ENCODE assay signal across 24 cellular contexts in the genomic region with DNA sequence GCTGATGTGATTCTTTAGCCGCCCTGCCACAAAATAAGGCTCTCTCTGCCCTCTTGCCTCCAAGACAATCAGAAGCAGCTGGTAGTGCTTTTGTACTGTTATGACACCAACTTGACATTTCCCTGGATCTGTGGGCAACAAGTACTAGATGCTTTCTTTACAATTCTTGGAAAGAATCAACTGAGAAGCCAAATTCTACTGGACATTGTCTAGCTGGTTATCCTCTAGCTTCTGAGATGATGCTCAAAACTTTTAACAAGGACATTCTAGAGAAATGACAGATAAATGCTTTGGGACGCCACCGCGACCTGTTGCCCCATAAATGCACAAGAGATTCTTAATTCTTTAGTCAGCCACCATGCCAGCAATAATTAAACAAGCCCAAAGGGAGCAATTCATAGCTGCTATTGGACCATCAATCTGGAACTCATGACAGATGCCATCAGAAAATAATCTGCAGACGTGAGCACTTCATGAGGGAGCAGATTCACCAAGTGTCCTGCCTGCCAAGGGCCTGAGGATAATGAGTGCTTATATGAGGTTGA. TPM values are rescaled to one million over a fixed set of nuclear protein-coding genes. Genes with fewer than 3 reads are reported as not detected.
DNase-seq lines count a peak whose midpoint lies in the region; ATAC-seq and TF ChIP-seq lines count a peak whose summit lies in the region.
"Had no signal": no experiment of that assay in that cellular context is flagged by ENCODE, and none has a peak within 500 bp of the region (broad histone marks: within the 10 kb centered on the region; RNA-seq: fewer than 3 reads in every experiment).

No MANE protein-coding gene starts in this region.

- peaks cover 93% of the 10 kb centered on the region for H3K79me2 ChIP-seq in GM23338 (replicated peaks; ENCODE audit: insufficient read depth)
- H3K79me2 ChIP-seq: parathyroid adenoma had no signal

- no peak overlapping the region for H3K27ac ChIP-seq in BLaER1 treated with 17β-estradiol and CSF1 and Interleukin-3, amounts not matched to agents 10 nM and 100 nM
- H3K27ac ChIP-seq in GM23338 (ENCODE audit: low read depth): peak overlapping the region; percentile 56; the same call in 1 of the 2 replicates
- H3K27ac ChIP-seq: neural progenitor cell, parathyroid adenoma, skin epidermis, VCaP had no signal

- H3K36me3 ChIP-seq in BLaER1 treated with 17β-estradiol and CSF1 and Interleukin-3, amounts not matched to agents 10 nM and 100 nM: 0 out of 22 replicates have a peak, but pooled peaks cover 0 to 3% (median 0%) of the 10 kb centered on the region in 11 experiments
- no peaks in the 10 kb centered on the region for H3K36me3 ChIP-seq in GM23338 (ENCODE audit: insufficient read depth)
- H3K36me3 ChIP-seq: neural progenitor cell had no signal

- H3K4me2 ChIP-seq in BLaER1 treated with 17β-estradiol and CSF1 and Interleukin-3, amounts not matched to agents 10 nM and 100 nM: peak overlapping the region; percentile 24 to 66 (median 48); a peak in 20 of 22 replicates
- H3K4me2 ChIP-seq in GM23338: no peak overlapping the region
- H3K4me2 ChIP-seq: neural progenitor cell had no signal

- peaks cover 0 to 74% (median 30%) of the 10 kb centered on the region in 11 experiments; a peak in 12 of 22 replicates for H4K20me1 ChIP-seq in BLaER1 treated with 17β-estradiol and CSF1 and Interleukin-3, amounts not matched to agents 10 nM and 100 nM
- peaks cover 8% of the 10 kb centered on the region; the same call in 1 of the 2 replicates for H4K20me1 ChIP-seq in GM23338 (replicated peaks; ENCODE audit: insufficient read depth)

- no peak overlapping the region for H3K4me3 ChIP-seq in BLaER1 treated with 17β-estradiol and CSF1 and Interleukin-3, amounts not matched to agents 10 nM and 100 nM
- no peak overlapping the region for H3K4me3 ChIP-seq in GM23338
- H3K4me3 ChIP-seq: neural progenitor cell, skin epidermis had no signal

- H3K9me3 ChIP-seq in BLaER1 treated with 17β-estradiol and CSF1 and Interleukin-3, amounts not matched to agents 10 nM and 100 nM (replicated peaks in 1 of 11): no peaks in the 10 kb centered on the region

- H3K4me1 ChIP-seq in BLaER1 treated with 17β-estradiol and CSF1 and Interleukin-3, amounts not matched to agents 10 nM and 100 nM: peaks cover 32 to 47% (median 37%) of the 10 kb centered on the region in 10 experiments
- peaks cover 15% of the 10 kb centered on the region; the same call in 1 of the 2 replicates for H3K4me1 ChIP-seq in GM23338 (ENCODE audit: insufficient read depth)
- H3K4me1 ChIP-seq: parathyroid adenoma had no signal

- H3K27me3 ChIP-seq in BLaER1 treated with 17β-estradiol and CSF1 and Interleukin-3, amounts not matched to agents 10 nM and 100 nM: no peaks in the 10 kb centered on the region
- H3K27me3 ChIP-seq in GM23338 (ENCODE audit: insufficient read depth): no peaks in the 10 kb centered on the region
- H3K27me3 ChIP-seq: neural progenitor cell had no signal

- no peak overlapping the region for H2AFZ ChIP-seq in GM23338
- H2AFZ ChIP-seq: neural progenitor cell, parathyroid adenoma had no signal

- H3K4me3 Mint-ChIP-seq in GM23338 (no peak overlapping the region), natural killer cell (peak overlapping the region; percentile 84)
- H3K4me3 Mint-ChIP-seq in activated T-helper 17 cell treated with anti-CD3 and anti-CD28 coated beads, Interleukin-2, amount 50 U/mL, for 72 hours: no peak overlapping the region
- H3K4me3 Mint-ChIP-seq: activated T-cell treated with anti-CD3 and anti-CD28 coated beads, Interleukin-2, amount 50 U/mL, for 4 hours; CD14-positive monocyte; memory B cell; neural progenitor cell had no signal

- DNase-seq in GM23338 (ENCODE audit: low spot score): no peak
- DNase-seq in natural killer cell: no peak
- DNase-seq in ecto neural progenitor cell (ENCODE audit: low spot score): no peak
- DNase-seq in NCI-H774 (lab: John Stamatoyannopoulos, UW): no peak
- no peak for DNase-seq in NK-92 treated with Interleukin-12 subunit alpha and Interleukin-12 subunit beta, amount 100 ng/mL, for 24 hours (lab: John Stamatoyannopoulos, UW)
- DNase-seq: activated CD4-positive, alpha-beta T cell treated with anti-CD3 and anti-CD28 coated beads for 4 hours; activated T-cell treated with anti-CD3 and anti-CD28 coated beads, Interleukin-2, amount 50 U/mL, for 4 hours; GF-D8; Karpas-422; NCI-H2029; retina; SHP77 treated with DMSO at 0.1 percent for 48 hours; stimulated activated naive CD4-positive, alpha-beta T cell; T-helper 9 cell had no signal

- H3K27me3 Mint-ChIP-seq in GM23338 (ENCODE audit: insufficient read depth, low read depth, poor library complexity): peaks cover 4% of the 10 kb centered on the region
- H3K27me3 Mint-ChIP-seq in activated T-helper 17 cell treated with anti-CD3 and anti-CD28 coated beads, Interleukin-2, amount 50 U/mL, for 72 hours: no peaks in the 10 kb centered on the region
- H3K27me3 Mint-ChIP-seq in natural killer cell (ENCODE audit: low read depth in 2 of 2): no peaks in the 10 kb centered on the region
- H3K27me3 Mint-ChIP-seq: memory B cell had no signal

- H3K36me3 Mint-ChIP-seq in GM23338 (ENCODE audit: low read depth) (peaks cover 6% of the 10 kb centered on the region; the same call in 2 of the 3 replicates), natural killer cell (no peaks in the 10 kb centered on the region)
- no peaks in the 10 kb centered on the region for H3K36me3 Mint-ChIP-seq in activated T-helper 17 cell treated with anti-CD3 and anti-CD28 coated beads, Interleukin-2, amount 50 U/mL, for 72 hours (ENCODE audit: low read depth)
- H3K36me3 Mint-ChIP-seq: memory B cell had no signal

- H3K9ac ChIP-seq in BLaER1 treated with 17β-estradiol and CSF1 and Interleukin-3, amounts not matched to agents 10 nM and 100 nM: no peak overlapping the region
- H3K9ac ChIP-seq: neural progenitor cell, parathyroid adenoma had no signal

- H3K4me1 Mint-ChIP-seq in GM23338: peaks cover 24% of the 10 kb centered on the region
- H3K4me1 Mint-ChIP-seq in activated T-helper 17 cell treated with anti-CD3 and anti-CD28 coated beads, Interleukin-2, amount 50 U/mL, for 72 hours: peaks cover 22% of the 10 kb centered on the region
- peaks cover 60 to 63% of the 10 kb centered on the region in 2 donors for H3K4me1 Mint-ChIP-seq in natural killer cell

- intact Hi-C loops in natural killer cell (cut with micrococcal nuclease): loop anchor here (1.0 to 2.0 kb wide), 3 partner anchors 14 to 22 kb away; no protein-coding TSS in a partner anchor

- TF ChIP-seq CTCF in GM23338 (conservative IDR thresholded peaks at IDR 0.05; ENCODE audit: low read depth in 2 of 2): no peak
- TF ChIP-seq CTCF in natural killer cell (IDR thresholded peaks at IDR 0.05): no peak

- no peaks in the 10 kb centered on the region for H3K9me3 Mint-ChIP-seq in GM23338
- no peaks in the 10 kb centered on the region for H3K9me3 Mint-ChIP-seq in activated T-helper 17 cell treated with anti-CD3 and anti-CD28 coated beads, Interleukin-2, amount 50 U/mL, for 72 hours
- no peaks in the 10 kb centered on the region for H3K9me3 Mint-ChIP-seq in natural killer cell
- H3K9me3 Mint-ChIP-seq: activated T-cell treated with anti-CD3 and anti-CD28 coated beads, Interleukin-2, amount 50 U/mL, for 4 hours; CD14-positive monocyte; memory B cell; neural progenitor cell had no signal

- no peaks in the 10 kb centered on the region for H3K9me2 ChIP-seq in GM23338 (ENCODE audit: insufficient read depth)

- H3K27ac Mint-ChIP-seq in GM23338: no peak overlapping the region
- H3K27ac Mint-ChIP-seq in activated T-helper 17 cell treated with anti-CD3 and anti-CD28 coated beads, Interleukin-2, amount 50 U/mL, for 72 hours: peak overlapping the region; percentile 48
- H3K27ac Mint-ChIP-seq in natural killer cell: peak overlapping the region; percentile 88 to 92
- H3K27ac Mint-ChIP-seq: neural progenitor cell had no signal

- ATAC-seq in GM23338 (no peak), natural killer cell (no peak), GM18511 (IDR thresholded peaks at IDR 0.05; ENCODE audit: unreplicated experiment) (no peak)
- no peak for ATAC-seq in activated T-helper 17 cell treated with anti-CD3 and anti-CD28 coated beads, Interleukin-2, amount 50 U/mL, for 72 hours (replicated peaks)
- ATAC-seq: Panc1 had no signal

- no peaks in the 10 kb centered on the region for H3F3A ChIP-seq in GM23338 (replicated peaks; ENCODE audit: low read depth)

TF ChIP-seq in GM23338, 12 proteins besides CTCF, POLR2A, EP300 and RAD21 (continues in another document):
- TF ChIP-seq JUNB (IDR thresholded peaks at IDR 0.05; ENCODE audit: unreplicated experiment): no peak

RNA-seq across cellular contexts. Expression of a gene that starts 22.8 kb away (rescaled TPM):
- total RNA-seq in GM23338 (2014; rRNA removed; shearing (Covaris generic)): 17.8 and 32.6 TPM in 2 replicates
- polyA plus RNA-seq in GM23338 (2016; fragmentation: Nextera tagmentation; extraction: Ambion mirVana): 8.7 and 10.5 TPM in 2 replicates
- total RNA-seq in activated T-helper 17 cell treated with anti-CD3 and anti-CD28 coated beads, Interleukin-2, amount 50 U/mL, for 72 hours: 10 to 100 TPM; 19.9 to 33.8 TPM
- 10 to 100 TPM; 54.2 to 82.6 (median 58.7) TPM for total RNA-seq in natural killer cell

RNA-seq across cellular contexts. Expression of a gene that starts 57.0 kb away (rescaled TPM):
- total RNA-seq in GM23338 (2014; rRNA removed; shearing (Covaris generic)): 336 and 349 TPM in 2 replicates
- 240 and 245 TPM in 2 replicates for polyA plus RNA-seq in GM23338 (2016; fragmentation: Nextera tagmentation; extraction: Ambion mirVana)
- total RNA-seq in activated T-helper 17 cell treated with anti-CD3 and anti-CD28 coated beads, Interleukin-2, amount 50 U/mL, for 72 hours: 100 to 1,000 TPM; 407 to 411 TPM
- total RNA-seq in natural killer cell: 100 to 1,000 TPM; 326 to 375 (median 366) TPM
